ENCODE assay signal across 10 cellular contexts in genomic region chr9:127754099-127754760, GRCh38. TPM values are rescaled to one million over a fixed set of nuclear protein-coding genes. Genes with fewer than 3 reads are reported as not detected.
A peak's percentile ranks its signal among the peaks of the same experiment; 100 is the strongest.
DNase-seq lines count a peak whose midpoint lies in the region; ATAC-seq, FAIRE-seq and TF ChIP-seq lines count a peak whose summit lies in the region.
"Had no signal": no experiment of that assay in that cellular context is flagged by ENCODE, and none has a peak within 500 bp of the region (broad histone marks: within the 10 kb centered on the region; RNA-seq: fewer than 3 reads in every experiment).

No MANE protein-coding gene starts in this region.

- FAIRE-seq in astrocyte (lab: Jason Lieb, UNC) (no peak), HepG2 (lab: Jason Lieb, UNC) (no peak)

- no peaks in the 10 kb centered on the region for H3K9me3 ChIP-seq in A673 (ENCODE audit: low read depth, low read length, poor library complexity, severe bottlenecking)
- H3K9me3 ChIP-seq in HEK293 (ENCODE audit: control insufficient read depth, insufficient read depth, low read depth, low read length) = no peaks in the 10 kb centered on the region
- no peaks in the 10 kb centered on the region for H3K9me3 ChIP-seq in astrocyte (ENCODE audit: insufficient read depth, low read depth, low read length)
- no peaks in the 10 kb centered on the region for H3K9me3 ChIP-seq in HepG2 (ENCODE audit: low read length)
- no peaks in the 10 kb centered on the region for H3K9me3 ChIP-seq in esophagus squamous epithelium

- H3K79me2 ChIP-seq in astrocyte (ENCODE audit: insufficient read depth, low read length) = no peaks in the 10 kb centered on the region
- no peaks in the 10 kb centered on the region for H3K79me2 ChIP-seq in HepG2 (ENCODE audit: insufficient read depth, low read length)

- H3K27ac Mint-ChIP-seq in astrocyte (ENCODE audit: unreplicated experiment) = no peak overlapping the region
- no peak overlapping the region for H3K27ac Mint-ChIP-seq in activated CD4-positive, alpha-beta T cell treated with anti-CD3 and anti-CD28 coated beads, Interleukin-2, amount 10 ng/mL, durations not matched to agents 7 days and 5 days
- H3K27ac Mint-ChIP-seq: CD8-positive, alpha-beta T cell had no signal

- peaks cover 5% of the 10 kb centered on the region for H3K4me1 Mint-ChIP-seq in astrocyte (ENCODE audit: low read depth, unreplicated experiment)
- peaks cover 3% of the 10 kb centered on the region for H3K4me1 Mint-ChIP-seq in activated CD4-positive, alpha-beta T cell treated with anti-CD3 and anti-CD28 coated beads, Interleukin-2, amount 10 ng/mL, durations not matched to agents 7 days and 5 days

- H2AFZ ChIP-seq in astrocyte (ENCODE audit: low read depth, low read length) = no peak overlapping the region
- no peak overlapping the region for H2AFZ ChIP-seq in HepG2 (ENCODE audit: low read length)

- in situ Hi-C loops in HepG2 (cut with HindIII; ENCODE audit: extremely low pct_ligation_motif_present, low pct_unique_long_range_greater_than_20kb) = no loop called here

- CTCF ChIA-PET in A673 (lab: Charles Lee) (interaction anchor here (0.7 kb wide), 1 partner anchor 19 kb away, joined by 3 read pairs; the partner anchor contains the start of gene TOR2A), HEK293 (lab: Yijun Ruan, JAX) (interaction anchor here (0.6 to 2.0 kb wide), 2 partner anchors 20 to 188 kb away, joined by 4 to 8 read pairs; partner anchors contain the start of gene TOR2A), HepG2 (lab: Yijun Ruan, JAX; ENCODE audit: low intra/inter-chr PET ratio, low total read pairs) (no interaction called here)
- CTCF ChIA-PET in activated CD4-positive, alpha-beta T cell treated with anti-CD3 and anti-CD28 coated beads, Interleukin-2, amount 10 ng/mL, durations not matched to agents 7 days and 5 days (lab: Charles Lee) = interaction anchor here (0.7 to 1.6 kb wide), 3 partner anchors 9 to 19 kb away, joined by 3 to 5 read pairs (median 3); partner anchors contain the start of gene TOR2A

- intact Hi-C loops in A673 (cut with micrococcal nuclease; ENCODE audit: unreplicated experiment) (no loop called here), HepG2 (cut with micrococcal nuclease; ENCODE audit: unreplicated experiment) (no loop called here), esophagus squamous epithelium (cut with DNase I) (no loop called here)

- peak; percentile 60 for ATAC-seq in HepG2
- ATAC-seq: CD8-positive, alpha-beta T cell had no signal

- H3K36me3 ChIP-seq in A673 (ENCODE audit: insufficient read depth, low read length, poor library complexity, severe bottlenecking) = no peaks in the 10 kb centered on the region
- no peaks in the 10 kb centered on the region for H3K36me3 ChIP-seq in HEK293 (ENCODE audit: control insufficient read depth in 2 of 2, insufficient read depth in 1 of 2, low read length in 2 of 2)
- H3K36me3 ChIP-seq in astrocyte (ENCODE audit: insufficient read depth, low read length) = no peaks in the 10 kb centered on the region
- no peaks in the 10 kb centered on the region for H3K36me3 ChIP-seq in HepG2 (replicated peaks in 1 of 2; ENCODE audit: control insufficient read depth in 1 of 2, insufficient read depth in 2 of 2, low read length in 2 of 2)
- peaks cover 0 to 20% (median 0%) of the 10 kb centered on the region in 3 donors for H3K36me3 ChIP-seq in esophagus squamous epithelium

- H3K9ac ChIP-seq in astrocyte (ENCODE audit: low read length) (no peak overlapping the region), HepG2 (ENCODE audit: insufficient read depth, low read depth, low read length) (no peak overlapping the region)

- no peaks in the 10 kb centered on the region for H3K9me3 Mint-ChIP-seq in astrocyte (ENCODE audit: unreplicated experiment)
- H3K9me3 Mint-ChIP-seq in activated CD4-positive, alpha-beta T cell treated with anti-CD3 and anti-CD28 coated beads, Interleukin-2, amount 10 ng/mL, durations not matched to agents 7 days and 5 days = no peaks in the 10 kb centered on the region
- H3K9me3 Mint-ChIP-seq: CD8-positive, alpha-beta T cell had no signal

- H3K4me2 ChIP-seq in astrocyte (ENCODE audit: low read length) = peak overlapping the region; percentile 62
- no peak overlapping the region for H3K4me2 ChIP-seq in HepG2 (ENCODE audit: low read depth, low read length)

- no peak for TF ChIP-seq RAD21 in HepG2 (CRISPR knock-in tag; IDR thresholded peaks at IDR 0.05)

- H3K27me3 Mint-ChIP-seq in astrocyte (ENCODE audit: low read depth, unreplicated experiment) = peaks cover 36% of the 10 kb centered on the region
- H3K27me3 Mint-ChIP-seq in activated CD4-positive, alpha-beta T cell treated with anti-CD3 and anti-CD28 coated beads, Interleukin-2, amount 10 ng/mL, durations not matched to agents 7 days and 5 days = no peaks in the 10 kb centered on the region

- 78% methylated on average over 4 of the region's 56 CpGs for WGBS in HepG2 (ENCODE audit: low lambda C conversion rate)
- 60% methylated on average over 1 of the region's 56 CpGs; no CpG with 5 or more reads in 1 of the 2 donors for WGBS in esophagus squamous epithelium, 2 donors

- BruUV-seq in A673 (replicated peaks; lab: Mats Ljungman, UMichigan) = no TSS peak
- BruUV-seq in HepG2 (replicated peaks; lab: Mats Ljungman, UMichigan) = no TSS peak

- H3K4me3 Mint-ChIP-seq in astrocyte (ENCODE audit: unreplicated experiment) = no peak overlapping the region
- no peak overlapping the region for H3K4me3 Mint-ChIP-seq in activated CD4-positive, alpha-beta T cell treated with anti-CD3 and anti-CD28 coated beads, Interleukin-2, amount 10 ng/mL, durations not matched to agents 7 days and 5 days
- H3K4me3 Mint-ChIP-seq: CD8-positive, alpha-beta T cell had no signal

- TF ChIP-seq CTCF in A673 (conservative IDR thresholded peaks at IDR 0.05; ENCODE audit: low read depth, low read length) = no peak
- TF ChIP-seq CTCF in HEK293 (tag by site-specific recombination; IDR thresholded peaks at IDR 0.05) = no peak
- no peak for TF ChIP-seq CTCF in astrocyte (IDR thresholded peaks at IDR 0.05; ENCODE audit: insufficient read depth, low read depth, low read length)
- no peak for TF ChIP-seq CTCF in HepG2 (CRISPR knock-in tag; IDR thresholded peaks at IDR 0.05)
- no peak for TF ChIP-seq CTCF in esophagus squamous epithelium (IDR thresholded peaks at IDR 0.05)

- H3K4me3 ChIP-seq in A673 (ENCODE audit: low read depth, low read length, poor library complexity, severe bottlenecking) (no peak overlapping the region), HEK293 (ENCODE audit: low read depth, low read length) (peak overlapping the region; percentile 30), astrocyte (ENCODE audit: insufficient read depth, low read depth, low read length) (no peak overlapping the region), HepG2 (replicated peaks in 1 of 3; ENCODE audit: insufficient read depth in 1 of 3, low read depth in 2 of 3, low read length in 3 of 3) (no peak overlapping the region), esophagus squamous epithelium (peak overlapping the region in 1 of 4 donors; percentile 4)

- DNase-seq in A673 (ENCODE audit: low spot score) = peak; percentile 51
- DNase-seq in astrocyte (ENCODE audit: low read depth) = no peak
- DNase-seq in HepG2 (ENCODE audit: low spot score) = no peak
- no peak for DNase-seq in esophagus squamous epithelium (lab: John Stamatoyannopoulos, UW)
- DNase-seq in NCI-H2107 (lab: John Stamatoyannopoulos, UW) = no peak
- DNase-seq in NK-92 (lab: John Stamatoyannopoulos, UW; ENCODE audit: unreplicated experiment) = no peak
- no peak for DNase-seq in activated CD4-positive, alpha-beta T cell treated with anti-CD3 and anti-CD28 coated beads, Interleukin-2, amount 10 ng/mL, durations not matched to agents 7 days and 5 days
- DNase-seq: CD8-positive, alpha-beta T cell; NCI-H187 treated with DMSO at 0.1 percent for 48 hours had no signal

- no peak overlapping the region for H3K27ac ChIP-seq in A673 (ENCODE audit: low read depth, low read length, poor library complexity, severe bottlenecking)
- no peak overlapping the region; the same call in 1 of the 2 replicates for H3K27ac ChIP-seq in HEK293 (ENCODE audit: extremely low read depth, low read depth, low read length)
- H3K27ac ChIP-seq in astrocyte (ENCODE audit: low read depth, low read length) = no peak overlapping the region
- no peak overlapping the region for H3K27ac ChIP-seq in HepG2 (ENCODE audit: extremely low read length, insufficient read depth, low read length)
- H3K27ac ChIP-seq in esophagus squamous epithelium = no peak overlapping the region

- H3K4me1 ChIP-seq in A673 (ENCODE audit: insufficient read depth, low read length, poor library complexity, severe bottlenecking) (peaks cover 3% of the 10 kb centered on the region), HEK293 (ENCODE audit: control insufficient read depth, insufficient read depth, low read length) (0 out of 2 replicates have a peak, but pooled peaks cover 2% of the 10 kb centered on the region), astrocyte (ENCODE audit: insufficient read depth, low read length) (no peaks in the 10 kb centered on the region), HepG2 (ENCODE audit: insufficient read depth, low read length) (no peaks in the 10 kb centered on the region), esophagus squamous epithelium (peaks cover 5 to 28% (median 8%) of the 10 kb centered on the region in 3 donors)

- H4K20me1 ChIP-seq in astrocyte (ENCODE audit: insufficient read depth, low read length) (peaks cover 18% of the 10 kb centered on the region), HepG2 (ENCODE audit: insufficient read depth, low read length) (no peaks in the 10 kb centered on the region)

- no peak for TF ChIP-seq POLR2A in HepG2 (IDR thresholded peaks at IDR 0.05; ENCODE audit: insufficient read depth in 1 of 2, low read depth in 2 of 2, low read length in 2 of 2)
- no peak for TF ChIP-seq POLR2A in esophagus squamous epithelium (IDR thresholded peaks at IDR 0.05)

- H3K27me3 ChIP-seq in A673 (replicated peaks; ENCODE audit: insufficient read depth, low read depth, low read length, poor library complexity) (peaks cover 52% of the 10 kb centered on the region), astrocyte (ENCODE audit: insufficient read depth, low read length) (peaks cover 18% of the 10 kb centered on the region), HepG2 (ENCODE audit: control insufficient read depth in 1 of 2, insufficient read depth in 2 of 2, low read length in 2 of 2) (peaks cover 2 to 42% of the 10 kb centered on the region in 2 experiments; a peak in 3 of 5 replicates), esophagus squamous epithelium (peaks cover 5 to 63% (median 12%) of the 10 kb centered on the region in 4 donors)

- POLR2A ChIA-PET in A673 (lab: Charles Lee; ENCODE audit: low non-redundant PET) = no interaction called here
- POLR2A ChIA-PET in HEK293 (lab: Yijun Ruan, JAX) = interaction anchor here (1.1 kb wide), 1 partner anchor 17 kb away, joined by 5 read pairs; no protein-coding TSS in a partner anchor
- POLR2A ChIA-PET in HepG2 (lab: Yijun Ruan, JAX) = no interaction called here
- POLR2A ChIA-PET in activated CD4-positive, alpha-beta T cell treated with anti-CD3 and anti-CD28 coated beads, Interleukin-2, amount 10 ng/mL, durations not matched to agents 7 days and 5 days (lab: Charles Lee) = no interaction called here

- peaks cover 3% of the 10 kb centered on the region for H3K36me3 Mint-ChIP-seq in astrocyte (ENCODE audit: low read depth, unreplicated experiment)
- peaks cover 21% of the 10 kb centered on the region for H3K36me3 Mint-ChIP-seq in activated CD4-positive, alpha-beta T cell treated with anti-CD3 and anti-CD28 coated beads, Interleukin-2, amount 10 ng/mL, durations not matched to agents 7 days and 5 days (ENCODE audit: low read depth)

- TF ChIP-seq EP300 in HepG2 (IDR thresholded peaks at IDR 0.05; ENCODE audit: low read depth in 2 of 2, low read length in 2 of 2) (no peak), HepG2 (CRISPR knock-in tag; IDR thresholded peaks at IDR 0.05; ENCODE audit: borderline replicate concordance) (no peak)

RNA-seq across cellular contexts. Expression of gene TOR2A, which starts 19.1 kb away (rescaled TPM):
- total RNA-seq in A673 (2021) (9.1 and 9.2 TPM in 2 replicates), astrocyte (7.5 and 8.5 TPM in 2 replicates), HepG2 (2016; rRNA removed; fragmentation: Illumina TruSeq; extraction: Trizol) (5.5 and 7.2 TPM in 2 replicates), esophagus squamous epithelium (10 to 100 TPM; 10.7 to 12.5 (median 11.5) TPM)
- total RNA-seq in HepG2 (2016; cell fraction: cytosol; rRNA removed; fragmentation: Illumina TruSeq; extraction: Trizol; ENCODE audit: low read depth) = 5.2 and 7.3 TPM in 2 replicates
- total RNA-seq in HepG2 (2016; cell fraction: insoluble cytoplasmic fraction; rRNA removed; fragmentation: Illumina TruSeq; extraction: Trizol) = 4.5 and 7.9 TPM in 2 replicates
- total RNA-seq in HepG2 (2016; cell fraction: membrane; rRNA removed; fragmentation: Illumina TruSeq; extraction: Trizol) = 7.9 and 11.8 TPM in 2 replicates
- total RNA-seq in HepG2 (2016; cell fraction: nucleus; rRNA removed; fragmentation: Illumina TruSeq; extraction: Trizol) = 6.0 and 8.4 TPM in 2 replicates
- 3.5 and 4.9 TPM in 2 replicates for polyA plus RNA-seq in HepG2 (2011; rRNA removed)
- polyA plus RNA-seq in HepG2 (2011; cell fraction: cytosol; rRNA removed) = 3.9 and 7.0 TPM in 2 replicates
- polyA plus RNA-seq in HepG2 (2011; cell fraction: nucleus; rRNA removed) = 10.9 and 13.2 TPM in 2 replicates
- 3.9 and 5.6 TPM in 2 replicates for polyA plus RNA-seq in HepG2 (2012)
- 7.5 and 14.0 TPM in 2 replicates for polyA plus RNA-seq in HepG2 (2016; cell fraction: cytosol; fragmentation: Illumina TruSeq; extraction: Trizol; ENCODE audit: low read depth)
- polyA plus RNA-seq in HepG2 (2016; cell fraction: insoluble cytoplasmic fraction; fragmentation: Illumina TruSeq; extraction: Trizol; ENCODE audit: low read depth) = 8.1 and 8.2 TPM in 2 replicates
- 13.5 and 15.3 TPM in 2 replicates for polyA plus RNA-seq in HepG2 (2016; cell fraction: membrane; fragmentation: Illumina TruSeq; extraction: Trizol; ENCODE audit: low read depth)
- 15.9 and 17.9 TPM in 2 replicates for polyA plus RNA-seq in HepG2 (2016; cell fraction: nucleus; fragmentation: Illumina TruSeq; extraction: Trizol; ENCODE audit: insufficient read depth, low read depth)
- polyA minus RNA-seq in HepG2 (2011; rRNA and poly(A)+ RNA removed; ENCODE audit: low replicate concordance) = 5.5 and 15.6 TPM in 2 replicates
- polyA minus RNA-seq in HepG2 (2011; cell fraction: cytosol; rRNA and poly(A)+ RNA removed) = 3.2 and 3.6 TPM in 2 replicates
- polyA minus RNA-seq in HepG2 (2011; cell fraction: nucleus; rRNA and poly(A)+ RNA removed) = 2.4 and 3.0 TPM in 2 replicates
- total RNA-seq in activated CD4-positive, alpha-beta T cell treated with anti-CD3 and anti-CD28 coated beads, Interleukin-2, amount 10 ng/mL, durations not matched to agents 7 days and 5 days = 10 to 100 TPM; 21.7 to 24.0 TPM

RNA-seq across cellular contexts. Expression of gene SH2D3C, which starts 24.2 kb away (rescaled TPM):
- total RNA-seq in A673 (2021) = not detected in 2 replicates
- 4.6 and 5.8 TPM in 2 replicates for total RNA-seq in astrocyte
- not detected in 2 replicates for total RNA-seq in HepG2 (2016; rRNA removed; fragmentation: Illumina TruSeq; extraction: Trizol)
- not detected in 2 replicates for total RNA-seq in HepG2 (2016; cell fraction: cytosol; rRNA removed; fragmentation: Illumina TruSeq; extraction: Trizol; ENCODE audit: low read depth)
- not detected in 2 replicates for total RNA-seq in HepG2 (2016; cell fraction: insoluble cytoplasmic fraction; rRNA removed; fragmentation: Illumina TruSeq; extraction: Trizol)
- not detected in 2 replicates for total RNA-seq in HepG2 (2016; cell fraction: membrane; rRNA removed; fragmentation: Illumina TruSeq; extraction: Trizol)
- total RNA-seq in HepG2 (2016; cell fraction: nucleus; rRNA removed; fragmentation: Illumina TruSeq; extraction: Trizol) = not detected in 2 replicates
- not detected in 2 replicates for polyA plus RNA-seq in HepG2 (2011; rRNA removed)
- polyA plus RNA-seq in HepG2 (2011; cell fraction: cytosol; rRNA removed) = 0.03 TPM in 1 of 2 replicates, not detected in the other
- not detected in 2 replicates for polyA plus RNA-seq in HepG2 (2011; cell fraction: nucleus; rRNA removed)
- polyA plus RNA-seq in HepG2 (2012) = 0.19 TPM in 1 of 2 replicates, not detected in the other
- polyA plus RNA-seq in HepG2 (2016; cell fraction: cytosol; fragmentation: Illumina TruSeq; extraction: Trizol; ENCODE audit: low read depth) = not detected in 2 replicates
- not detected in 2 replicates for polyA plus RNA-seq in HepG2 (2016; cell fraction: insoluble cytoplasmic fraction; fragmentation: Illumina TruSeq; extraction: Trizol; ENCODE audit: low read depth)
- polyA plus RNA-seq in HepG2 (2016; cell fraction: membrane; fragmentation: Illumina TruSeq; extraction: Trizol; ENCODE audit: low read depth) = not detected in 2 replicates
- not detected in 2 replicates for polyA plus RNA-seq in HepG2 (2016; cell fraction: nucleus; fragmentation: Illumina TruSeq; extraction: Trizol; ENCODE audit: insufficient read depth, low read depth)
- polyA minus RNA-seq in HepG2 (2011; rRNA and poly(A)+ RNA removed; ENCODE audit: low replicate concordance) = 0.20 and 0.84 TPM in 2 replicates
- polyA minus RNA-seq in HepG2 (2011; cell fraction: cytosol; rRNA and poly(A)+ RNA removed) = not detected in 2 replicates
- not detected in 2 replicates for polyA minus RNA-seq in HepG2 (2011; cell fraction: nucleus; rRNA and poly(A)+ RNA removed)
- total RNA-seq in esophagus squamous epithelium = 1 to 10 TPM in 3 of 4 donors, under 1 TPM in 1; 0.38 to 4.8 (median 2.8) TPM
- total RNA-seq in activated CD4-positive, alpha-beta T cell treated with anti-CD3 and anti-CD28 coated beads, Interleukin-2, amount 10 ng/mL, durations not matched to agents 7 days and 5 days = 10 to 100 TPM; 67.9 to 71.4 TPM

RNA-seq across cellular contexts. Expression of gene CDK9, which starts 31.6 kb away (rescaled TPM):
- total RNA-seq in A673 (2021) (68.0 and 77.7 TPM in 2 replicates), astrocyte (70.5 and 71.7 TPM in 2 replicates), HepG2 (2016; rRNA removed; fragmentation: Illumina TruSeq; extraction: Trizol) (16.8 TPM in 2 replicates), esophagus squamous epithelium (10 to 100 TPM; 22.3 to 53.2 (median 41.2) TPM)
- 5.3 and 6.3 TPM in 2 replicates for total RNA-seq in HepG2 (2016; cell fraction: cytosol; rRNA removed; fragmentation: Illumina TruSeq; extraction: Trizol; ENCODE audit: low read depth)
- 14.3 and 15.5 TPM in 2 replicates for total RNA-seq in HepG2 (2016; cell fraction: insoluble cytoplasmic fraction; rRNA removed; fragmentation: Illumina TruSeq; extraction: Trizol)
- total RNA-seq in HepG2 (2016; cell fraction: membrane; rRNA removed; fragmentation: Illumina TruSeq; extraction: Trizol) = 13.1 and 13.7 TPM in 2 replicates
- total RNA-seq in HepG2 (2016; cell fraction: nucleus; rRNA removed; fragmentation: Illumina TruSeq; extraction: Trizol) = 13.7 and 14.2 TPM in 2 replicates
- 21.5 and 26.1 TPM in 2 replicates for polyA plus RNA-seq in HepG2 (2011; rRNA removed)
- 16.1 and 24.8 TPM in 2 replicates for polyA plus RNA-seq in HepG2 (2011; cell fraction: cytosol; rRNA removed)
- 85.3 and 97.2 TPM in 2 replicates for polyA plus RNA-seq in HepG2 (2011; cell fraction: nucleus; rRNA removed)
- 18.5 and 23.5 TPM in 2 replicates for polyA plus RNA-seq in HepG2 (2012)
- polyA plus RNA-seq in HepG2 (2016; cell fraction: cytosol; fragmentation: Illumina TruSeq; extraction: Trizol; ENCODE audit: low read depth) = 7.2 and 7.8 TPM in 2 replicates
- polyA plus RNA-seq in HepG2 (2016; cell fraction: insoluble cytoplasmic fraction; fragmentation: Illumina TruSeq; extraction: Trizol; ENCODE audit: low read depth) = 21.4 and 33.5 TPM in 2 replicates
- polyA plus RNA-seq in HepG2 (2016; cell fraction: membrane; fragmentation: Illumina TruSeq; extraction: Trizol; ENCODE audit: low read depth) = 10.9 and 12.8 TPM in 2 replicates
- 35.3 and 35.6 TPM in 2 replicates for polyA plus RNA-seq in HepG2 (2016; cell fraction: nucleus; fragmentation: Illumina TruSeq; extraction: Trizol; ENCODE audit: insufficient read depth, low read depth)
- polyA minus RNA-seq in HepG2 (2011; rRNA and poly(A)+ RNA removed; ENCODE audit: low replicate concordance) = 47.9 and 105 TPM in 2 replicates
- polyA minus RNA-seq in HepG2 (2011; cell fraction: cytosol; rRNA and poly(A)+ RNA removed) = 13.9 and 18.8 TPM in 2 replicates
- polyA minus RNA-seq in HepG2 (2011; cell fraction: nucleus; rRNA and poly(A)+ RNA removed) = 27.6 and 29.4 TPM in 2 replicates
- total RNA-seq in activated CD4-positive, alpha-beta T cell treated with anti-CD3 and anti-CD28 coated beads, Interleukin-2, amount 10 ng/mL, durations not matched to agents 7 days and 5 days = 100 to 1,000 TPM in 1 of 2 experiments, 10 to 100 TPM in 1; 99.4 to 110 TPM

RNA-seq across cellular contexts. Expression of gene TTC16, which starts 38.4 kb away (rescaled TPM):
- not detected in 2 replicates for total RNA-seq in A673 (2021)
- total RNA-seq in astrocyte = not detected in 2 replicates
- total RNA-seq in HepG2 (2016; rRNA removed; fragmentation: Illumina TruSeq; extraction: Trizol) = not detected in 2 replicates
- total RNA-seq in HepG2 (2016; cell fraction: cytosol; rRNA removed; fragmentation: Illumina TruSeq; extraction: Trizol; ENCODE audit: low read depth) = not detected in 2 replicates
- total RNA-seq in HepG2 (2016; cell fraction: insoluble cytoplasmic fraction; rRNA removed; fragmentation: Illumina TruSeq; extraction: Trizol) = not detected in 2 replicates
- total RNA-seq in HepG2 (2016; cell fraction: membrane; rRNA removed; fragmentation: Illumina TruSeq; extraction: Trizol) = not detected in 2 replicates
- total RNA-seq in HepG2 (2016; cell fraction: nucleus; rRNA removed; fragmentation: Illumina TruSeq; extraction: Trizol) = not detected in 2 replicates
- polyA plus RNA-seq in HepG2 (2011; rRNA removed) = not detected in 2 replicates
- polyA plus RNA-seq in HepG2 (2011; cell fraction: cytosol; rRNA removed) = 0.03 TPM in 1 of 2 replicates, not detected in the other
- polyA plus RNA-seq in HepG2 (2011; cell fraction: nucleus; rRNA removed) = 0.08 TPM in 1 of 2 replicates, not detected in the other
- not detected in 2 replicates for polyA plus RNA-seq in HepG2 (2012)
- not detected in 2 replicates for polyA plus RNA-seq in HepG2 (2016; cell fraction: cytosol; fragmentation: Illumina TruSeq; extraction: Trizol; ENCODE audit: low read depth)
- polyA plus RNA-seq in HepG2 (2016; cell fraction: insoluble cytoplasmic fraction; fragmentation: Illumina TruSeq; extraction: Trizol; ENCODE audit: low read depth) = not detected in 2 replicates
- 0.09 TPM in 1 of 2 replicates, not detected in the other for polyA plus RNA-seq in HepG2 (2016; cell fraction: membrane; fragmentation: Illumina TruSeq; extraction: Trizol; ENCODE audit: low read depth)
- not detected in 2 replicates for polyA plus RNA-seq in HepG2 (2016; cell fraction: nucleus; fragmentation: Illumina TruSeq; extraction: Trizol; ENCODE audit: insufficient read depth, low read depth)
- polyA minus RNA-seq in HepG2 (2011; rRNA and poly(A)+ RNA removed; ENCODE audit: low replicate concordance) = 0.72 TPM in 1 of 2 replicates, not detected in the other
- polyA minus RNA-seq in HepG2 (2011; cell fraction: cytosol; rRNA and poly(A)+ RNA removed) = not detected in 2 replicates
- not detected in 2 replicates for polyA minus RNA-seq in HepG2 (2011; cell fraction: nucleus; rRNA and poly(A)+ RNA removed)
- under 1 TPM in 2 of 4 donors, not detected in 2; under 0.01 to 0.23 TPM for total RNA-seq in esophagus squamous epithelium
- total RNA-seq in activated CD4-positive, alpha-beta T cell treated with anti-CD3 and anti-CD28 coated beads, Interleukin-2, amount 10 ng/mL, durations not matched to agents 7 days and 5 days = 1 to 10 TPM; 1.2 to 1.6 TPM

RNA-seq across cellular contexts. Expression of gene PTRH1, which starts 38.8 kb away (rescaled TPM):
- 9.3 and 10.7 TPM in 2 replicates for total RNA-seq in A673 (2021)
- total RNA-seq in astrocyte = 9.9 and 13.5 TPM in 2 replicates
- total RNA-seq in HepG2 (2016; rRNA removed; fragmentation: Illumina TruSeq; extraction: Trizol) = 7.6 and 10.4 TPM in 2 replicates
- 3.7 and 4.7 TPM in 2 replicates for total RNA-seq in HepG2 (2016; cell fraction: cytosol; rRNA removed; fragmentation: Illumina TruSeq; extraction: Trizol; ENCODE audit: low read depth)
- total RNA-seq in HepG2 (2016; cell fraction: insoluble cytoplasmic fraction; rRNA removed; fragmentation: Illumina TruSeq; extraction: Trizol) = 9.5 and 11.7 TPM in 2 replicates
- 3.7 and 4.4 TPM in 2 replicates for total RNA-seq in HepG2 (2016; cell fraction: membrane; rRNA removed; fragmentation: Illumina TruSeq; extraction: Trizol)
- 3.4 and 3.9 TPM in 2 replicates for total RNA-seq in HepG2 (2016; cell fraction: nucleus; rRNA removed; fragmentation: Illumina TruSeq; extraction: Trizol)
- 4.0 and 5.4 TPM in 2 replicates for polyA plus RNA-seq in HepG2 (2011; rRNA removed)
- 5.4 and 8.9 TPM in 2 replicates for polyA plus RNA-seq in HepG2 (2011; cell fraction: cytosol; rRNA removed)
- 6.0 and 7.2 TPM in 2 replicates for polyA plus RNA-seq in HepG2 (2011; cell fraction: nucleus; rRNA removed)
- polyA plus RNA-seq in HepG2 (2012) = 3.0 and 3.2 TPM in 2 replicates
- polyA plus RNA-seq in HepG2 (2016; cell fraction: cytosol; fragmentation: Illumina TruSeq; extraction: Trizol; ENCODE audit: low read depth) = 3.5 and 3.9 TPM in 2 replicates
- polyA plus RNA-seq in HepG2 (2016; cell fraction: insoluble cytoplasmic fraction; fragmentation: Illumina TruSeq; extraction: Trizol; ENCODE audit: low read depth) = 8.4 and 8.9 TPM in 2 replicates
- 3.9 and 4.4 TPM in 2 replicates for polyA plus RNA-seq in HepG2 (2016; cell fraction: membrane; fragmentation: Illumina TruSeq; extraction: Trizol; ENCODE audit: low read depth)
- 6.4 and 9.2 TPM in 2 replicates for polyA plus RNA-seq in HepG2 (2016; cell fraction: nucleus; fragmentation: Illumina TruSeq; extraction: Trizol; ENCODE audit: insufficient read depth, low read depth)
- 5.1 and 17.9 TPM in 2 replicates for polyA minus RNA-seq in HepG2 (2011; rRNA and poly(A)+ RNA removed; ENCODE audit: low replicate concordance)
- 1.8 and 1.9 TPM in 2 replicates for polyA minus RNA-seq in HepG2 (2011; cell fraction: cytosol; rRNA and poly(A)+ RNA removed)
- polyA minus RNA-seq in HepG2 (2011; cell fraction: nucleus; rRNA and poly(A)+ RNA removed) = 1.9 and 3.9 TPM in 2 replicates
- total RNA-seq in esophagus squamous epithelium = 10 to 100 TPM in 3 of 4 donors, 1 to 10 TPM in 1; 4.5 to 12.6 (median 11.6) TPM
- total RNA-seq in activated CD4-positive, alpha-beta T cell treated with anti-CD3 and anti-CD28 coated beads, Interleukin-2, amount 10 ng/mL, durations not matched to agents 7 days and 5 days = 10 to 100 TPM in 1 of 2 experiments, 1 to 10 TPM in 1; 8.7 to 11.0 TPM

Comparison
In these comparisons a context has a peak if more than half of its experiments do, and no peak if none do; other contexts are left out.
1. RNA of gene SH2D3C, which starts 24.2 kb away (total RNA-seq): 67.9 to 71.4 TPM in activated CD4-positive, alpha-beta T cell treated with anti-CD3 and anti-CD28 coated beads, Interleukin-2, amount 10 ng/mL, durations not matched to agents 7 days and 5 days; 4.6 to 5.8 TPM in astrocyte, 0.38 to 4.8 TPM in esophagus squamous epithelium, not detected in A673 and not detected in HepG2; every median in the first group is over 10 times any median in the second.